ENCODE assay signal across 14 cellular contexts in the genomic region with DNA sequence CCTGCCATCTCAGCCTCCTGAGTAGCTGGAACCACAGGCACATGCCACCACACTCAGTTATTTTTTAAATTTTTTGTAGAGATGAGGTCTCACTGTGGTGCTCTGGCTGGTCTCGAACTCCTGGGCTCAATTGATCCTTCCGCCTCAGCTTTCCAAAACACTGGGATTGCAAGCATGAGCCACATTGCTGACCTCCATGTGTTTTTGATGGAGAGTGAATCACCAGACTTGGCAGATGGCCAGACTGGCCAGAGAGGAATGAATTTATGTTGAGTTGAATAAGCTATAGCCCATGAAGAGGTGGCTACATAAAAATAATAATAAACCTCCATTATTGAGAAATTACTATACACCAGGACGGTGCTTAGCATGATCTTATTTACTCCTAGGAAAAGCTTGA.
A peak's percentile ranks its signal among the peaks of the same experiment; 100 is the strongest.
DNase-seq lines count a peak whose midpoint lies in the region; ATAC-seq, FAIRE-seq and TF ChIP-seq lines count a peak whose summit lies in the region.
"Had no signal": no experiment of that assay in that cellular context is flagged by ENCODE, and none has a peak within 500 bp of the region (broad histone marks: within the 10 kb centered on the region; RNA-seq: fewer than 3 reads in every experiment).

No MANE protein-coding gene starts in this region.

- H3K9me3 ChIP-seq in HUES6 (ENCODE audit: control insufficient read depth, insufficient read depth, low read depth, low read length) (no peaks in the 10 kb centered on the region), K562 (replicated peaks; ENCODE audit: control insufficient read depth, insufficient read depth, low read depth, low read length) (no peaks in the 10 kb centered on the region)
- no peaks in the 10 kb centered on the region for H3K9me3 ChIP-seq in CD8-positive, alpha-beta T cell (ENCODE audit: low read length)
- H3K9me3 ChIP-seq: upper lobe of right lung had no signal

- no peaks in the 10 kb centered on the region for H3K36me3 Mint-ChIP-seq in naive thymus-derived CD8-positive, alpha-beta T cell
- H3K36me3 Mint-ChIP-seq in CD8-positive, alpha-beta T cell = no peaks in the 10 kb centered on the region
- H3K36me3 Mint-ChIP-seq: naive B cell had no signal

- TF ChIP-seq CTCF in K562 (IDR thresholded peaks at IDR 0.05 in 2 of 3, conservative IDR thresholded peaks at IDR 0.05 in 1 of 3; ENCODE audit: insufficient read depth in 2 of 3, low read depth in 1 of 3, low read length in 3 of 3) = no peak
- TF ChIP-seq CTCF in CD8-positive, alpha-beta T cell (IDR thresholded peaks at IDR 0.05) = no peak

- no peaks in the 10 kb centered on the region for H3K27me3 ChIP-seq in HUES6 (ENCODE audit: control insufficient read depth, insufficient read depth, low read length)
- no peaks in the 10 kb centered on the region for H3K27me3 ChIP-seq in K562 (ENCODE audit: control insufficient read depth in 2 of 2, insufficient read depth in 2 of 2, low read length in 2 of 2)
- no peaks in the 10 kb centered on the region for H3K27me3 ChIP-seq in CD8-positive, alpha-beta T cell (ENCODE audit: insufficient read depth, low read length)
- H3K27me3 ChIP-seq: upper lobe of right lung had no signal

- WGBS in K562 (ENCODE audit: insufficient coverage, low coverage, missing lambda C conversion rate) = 59% methylated on average over 3 of the region's 3 CpGs

- H3K27ac Mint-ChIP-seq in naive thymus-derived CD8-positive, alpha-beta T cell = no peak overlapping the region
- H3K27ac Mint-ChIP-seq in CD8-positive, alpha-beta T cell = no peak overlapping the region
- H3K27ac Mint-ChIP-seq: activated CD4-positive, alpha-beta T cell treated with anti-CD3 and anti-CD28 coated beads, Interleukin-2, amount 10 ng/mL, durations not matched to agents 24 days and 14 days had no signal

- in situ Hi-C loops in K562 (cut with MboI) = no loop called here

- no peak for TF ChIP-seq RAD21 in K562 (CRISPR knock-in tag; conservative IDR thresholded peaks at IDR 0.05 in 1 of 2, IDR thresholded peaks at IDR 0.05 in 1 of 2)

- H3K9me1 ChIP-seq in K562 (ENCODE audit: control insufficient read depth, insufficient read depth, low read length) = no peaks in the 10 kb centered on the region

- H2AFZ ChIP-seq in K562 (ENCODE audit: low read depth, low read length) = no peak overlapping the region

- H3K9ac ChIP-seq in HUES6 (ENCODE audit: low read length) = peak overlapping the region; percentile 64
- no peak overlapping the region for H3K9ac ChIP-seq in K562 (ENCODE audit: insufficient read depth in 1 of 2, low read depth in 2 of 2, low read length in 2 of 2)

- no peaks in the 10 kb centered on the region for H4K20me1 ChIP-seq in K562 (replicated peaks; ENCODE audit: control insufficient read depth, insufficient read depth, low read length)

- intact Hi-C loops in K562 (cut with micrococcal nuclease) = loop anchor here (2.0 to 5.0 kb wide), 3 partner anchors 91 to 960 kb away; no protein-coding TSS in a partner anchor
- intact Hi-C loops in CD8-positive, alpha-beta T cell (cut with DNase I, micrococcal nuclease) = no loop called here

- H3K4me3 Mint-ChIP-seq in naive thymus-derived CD8-positive, alpha-beta T cell = no peak overlapping the region
- H3K4me3 Mint-ChIP-seq in CD8-positive, alpha-beta T cell = no peak overlapping the region
- H3K4me3 Mint-ChIP-seq: activated CD4-positive, alpha-beta T cell treated with anti-CD3 and anti-CD28 coated beads, Interleukin-2, amount 10 ng/mL, durations not matched to agents 24 days and 14 days; naive B cell had no signal

- no TSS peak for BruUV-seq in K562 (replicated peaks; lab: Mats Ljungman, UMichigan)

- H3K4me2 ChIP-seq in K562 (ENCODE audit: insufficient read depth, low read length) = no peak overlapping the region

- no peaks in the 10 kb centered on the region for H3K79me2 ChIP-seq in K562 (ENCODE audit: control insufficient read depth, insufficient read depth, low read length)

- CTCF ChIA-PET in K562 (lab: Yijun Ruan, JAX; ENCODE audit: low intra/inter-chr PET ratio) = interaction anchor here (0.6 kb wide), 1 partner anchor 185 kb away, joined by 3 read pairs; no protein-coding TSS in a partner anchor
- CTCF ChIA-PET in CD8-positive, alpha-beta T cell (lab: Charles Lee) = interaction anchor here (1.3 kb wide), 1 partner anchor 9 kb away, joined by 5 read pairs; no protein-coding TSS in a partner anchor

- FAIRE-seq in K562 (lab: Jason Lieb, UNC) = no peak
- FAIRE-seq: G401.6 had no signal

- peaks cover 33% of the 10 kb centered on the region for H3K4me1 ChIP-seq in HUES6 (ENCODE audit: control insufficient read depth, insufficient read depth, low read length)
- no peaks in the 10 kb centered on the region; a peak in 1 of 5 replicates for H3K4me1 ChIP-seq in K562 (replicated peaks in 1 of 2; ENCODE audit: control insufficient read depth in 2 of 2, insufficient read depth in 2 of 2, low read length in 2 of 2)
- no peaks in the 10 kb centered on the region for H3K4me1 ChIP-seq in CD8-positive, alpha-beta T cell (ENCODE audit: insufficient read depth, low read length)
- H3K4me1 ChIP-seq: upper lobe of right lung had no signal

- no peaks in the 10 kb centered on the region for H3K9me3 Mint-ChIP-seq in naive thymus-derived CD8-positive, alpha-beta T cell
- H3K9me3 Mint-ChIP-seq in CD8-positive, alpha-beta T cell = no peaks in the 10 kb centered on the region
- H3K9me3 Mint-ChIP-seq: activated CD4-positive, alpha-beta T cell treated with anti-CD3 and anti-CD28 coated beads, Interleukin-2, amount 10 ng/mL, durations not matched to agents 24 days and 14 days; naive B cell had no signal

- H3K4me3 ChIP-seq in HUES6 (ENCODE audit: low read depth, low read length) (no peak overlapping the region), K562 (no peak overlapping the region)
- H3K4me3 ChIP-seq in CD8-positive, alpha-beta T cell (ENCODE audit: low read depth, low read length) = no peak overlapping the region
- H3K4me3 ChIP-seq: upper lobe of right lung had no signal

- 0 out of 3 replicates have a peak, but pooled peaks have one; percentile 20 for ATAC-seq in K562
- no peak for ATAC-seq in naive thymus-derived CD8-positive, alpha-beta T cell
- no peak for ATAC-seq in CD8-positive, alpha-beta T cell
- ATAC-seq: upper lobe of right lung had no signal

- peaks cover 0 to 24% (median 4%) of the 10 kb centered on the region in 5 donors for H3K27me3 Mint-ChIP-seq in naive thymus-derived CD8-positive, alpha-beta T cell
- peaks cover 2% of the 10 kb centered on the region for H3K27me3 Mint-ChIP-seq in CD8-positive, alpha-beta T cell (ENCODE audit: low read depth)

- no peak for TF ChIP-seq POLR2A in K562 (conservative IDR thresholded peaks at IDR 0.05)

- H3K27ac ChIP-seq in HUES6 (ENCODE audit: low read depth, low read length) = peak overlapping the region; percentile 90
- H3K27ac ChIP-seq in K562 (ENCODE audit: extremely low read depth, low read depth, low read length) = no peak overlapping the region
- H3K27ac ChIP-seq in CD8-positive, alpha-beta T cell (ENCODE audit: low read depth, low read length) = no peak overlapping the region
- H3K27ac ChIP-seq: upper lobe of right lung had no signal

- no peak for TF ChIP-seq EP300 in K562 (IDR thresholded peaks at IDR 0.05; ENCODE audit: low read length)

- no peaks in the 10 kb centered on the region for H3K4me1 Mint-ChIP-seq in naive thymus-derived CD8-positive, alpha-beta T cell
- no peaks in the 10 kb centered on the region for H3K4me1 Mint-ChIP-seq in CD8-positive, alpha-beta T cell (ENCODE audit: low read depth)
- H3K4me1 Mint-ChIP-seq: naive B cell had no signal

- POLR2A ChIA-PET in K562 (lab: Yijun Ruan, JAX) = no interaction called here
- POLR2A ChIA-PET in naive thymus-derived CD8-positive, alpha-beta T cell (lab: Charles Lee) = no interaction called here
- POLR2A ChIA-PET in CD8-positive, alpha-beta T cell (lab: Charles Lee) = no interaction called here

- H3K36me3 ChIP-seq in HUES6 (ENCODE audit: control insufficient read depth, insufficient read depth, low read length) (peaks cover 8% of the 10 kb centered on the region; the same call in 1 of the 2 replicates), K562 (ENCODE audit: control insufficient read depth, insufficient read depth, low read length) (no peaks in the 10 kb centered on the region)
- no peaks in the 10 kb centered on the region for H3K36me3 ChIP-seq in CD8-positive, alpha-beta T cell (ENCODE audit: insufficient read depth, low read length)
- H3K36me3 ChIP-seq: upper lobe of right lung had no signal

- DNase-seq in COR-L47 (lab: John Stamatoyannopoulos, UW) (peak; percentile 16), K562 (ENCODE audit: extremely low read depth in 1 of 4, low spot score in 3 of 4) (peak in 2 of 4 experiments; percentile 11 to 49), kidney tubule cell (ENCODE audit: low spot score) (peak; percentile 85), NCI-H510A treated with DMSO at 0.1 percent for 48 hours (lab: John Stamatoyannopoulos, UW) (no peak), T-helper 2 cell (no peak)
- no peak for DNase-seq in naive thymus-derived CD8-positive, alpha-beta T cell
- no peak for DNase-seq in CD8-positive, alpha-beta T cell
- DNase-seq: activated CD4-positive, alpha-beta T cell treated with anti-CD3 and anti-CD28 coated beads, Interleukin-2, amount 10 ng/mL, durations not matched to agents 24 days and 14 days; Karpas-422; naive B cell; stimulated activated CD4-positive, alpha-beta T cell treated with anti-CD3 and anti-CD28 coated beads, Interleukin-4, amount 100 ng/mL, for 4 hours; upper lobe of right lung had no signal

TF ChIP-seq in K562, 482 proteins besides CTCF, POLR2A, EP300 and RAD21 (continues in another document):
- TF ChIP-seq PHB2 (IDR thresholded peaks at IDR 0.05; ENCODE audit: low read depth) = no peak
- no peak for TF ChIP-seq IRF2 (CRISPR knock-in tag; IDR thresholded peaks at IDR 0.05)
- peak; percentile 60; the same call in 1 of the 2 replicates for TF ChIP-seq FOSL1 (tag; conservative IDR thresholded peaks at IDR 0.05)
- TF ChIP-seq, protein P1, sequence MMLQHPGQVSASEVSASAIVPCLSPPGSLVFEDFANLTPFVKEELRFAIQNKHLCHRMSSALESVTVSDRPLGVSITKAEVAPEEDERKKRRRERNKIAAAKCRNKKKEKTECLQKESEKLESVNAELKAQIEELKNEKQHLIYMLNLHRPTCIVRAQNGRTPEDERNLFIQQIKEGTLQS (IDR thresholded peaks at IDR 0.05) = peak; percentile 25; the same call in 1 of the 2 replicates
- TF ChIP-seq, protein P1 (CRISPR knock-in tag; conservative IDR thresholded peaks at IDR 0.05) = no peak

Comparison
In these comparisons a context has a peak if more than half of its experiments do, and no peak if none do; other contexts are left out.
1. DNase-seq: peak in COR-L47 (single experiment) and kidney tubule cell (single experiment); none in NCI-H510A treated with DMSO at 0.1 percent for 48 hours (single experiment), T-helper 2 cell (0 of 5), naive thymus-derived CD8-positive, alpha-beta T cell (0 of 10) and CD8-positive, alpha-beta T cell (0 of 7).